In the genomic region with DNA sequence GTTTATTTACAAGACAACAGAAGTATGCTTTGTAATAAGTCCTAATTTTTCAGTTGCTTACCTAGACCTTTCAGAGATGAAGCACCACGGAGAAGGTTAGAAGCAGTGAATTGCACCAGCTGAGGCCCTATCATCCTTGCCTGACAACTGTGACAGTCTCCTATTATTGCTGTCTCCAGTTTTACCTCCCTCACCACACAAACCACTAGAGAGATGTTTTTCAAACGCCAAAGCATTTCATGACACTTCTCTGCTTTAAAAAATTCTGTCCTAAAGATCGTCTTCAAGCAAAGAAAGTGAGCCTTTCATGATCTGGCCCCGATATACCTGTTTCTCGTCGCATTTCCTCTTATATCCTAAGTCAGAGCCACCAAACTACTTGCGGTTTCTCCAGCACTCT, we compare ENCODE assay signal across 2 cellular contexts.
TF ChIP-seq lines count a peak whose summit lies in the region.

No MANE protein-coding gene starts in this region.

TF ChIP-seq in SK-N-SH, 30 proteins besides CTCF, POLR2A, EP300 and RAD21 (continued from another document):
- TF ChIP-seq, protein P1, sequence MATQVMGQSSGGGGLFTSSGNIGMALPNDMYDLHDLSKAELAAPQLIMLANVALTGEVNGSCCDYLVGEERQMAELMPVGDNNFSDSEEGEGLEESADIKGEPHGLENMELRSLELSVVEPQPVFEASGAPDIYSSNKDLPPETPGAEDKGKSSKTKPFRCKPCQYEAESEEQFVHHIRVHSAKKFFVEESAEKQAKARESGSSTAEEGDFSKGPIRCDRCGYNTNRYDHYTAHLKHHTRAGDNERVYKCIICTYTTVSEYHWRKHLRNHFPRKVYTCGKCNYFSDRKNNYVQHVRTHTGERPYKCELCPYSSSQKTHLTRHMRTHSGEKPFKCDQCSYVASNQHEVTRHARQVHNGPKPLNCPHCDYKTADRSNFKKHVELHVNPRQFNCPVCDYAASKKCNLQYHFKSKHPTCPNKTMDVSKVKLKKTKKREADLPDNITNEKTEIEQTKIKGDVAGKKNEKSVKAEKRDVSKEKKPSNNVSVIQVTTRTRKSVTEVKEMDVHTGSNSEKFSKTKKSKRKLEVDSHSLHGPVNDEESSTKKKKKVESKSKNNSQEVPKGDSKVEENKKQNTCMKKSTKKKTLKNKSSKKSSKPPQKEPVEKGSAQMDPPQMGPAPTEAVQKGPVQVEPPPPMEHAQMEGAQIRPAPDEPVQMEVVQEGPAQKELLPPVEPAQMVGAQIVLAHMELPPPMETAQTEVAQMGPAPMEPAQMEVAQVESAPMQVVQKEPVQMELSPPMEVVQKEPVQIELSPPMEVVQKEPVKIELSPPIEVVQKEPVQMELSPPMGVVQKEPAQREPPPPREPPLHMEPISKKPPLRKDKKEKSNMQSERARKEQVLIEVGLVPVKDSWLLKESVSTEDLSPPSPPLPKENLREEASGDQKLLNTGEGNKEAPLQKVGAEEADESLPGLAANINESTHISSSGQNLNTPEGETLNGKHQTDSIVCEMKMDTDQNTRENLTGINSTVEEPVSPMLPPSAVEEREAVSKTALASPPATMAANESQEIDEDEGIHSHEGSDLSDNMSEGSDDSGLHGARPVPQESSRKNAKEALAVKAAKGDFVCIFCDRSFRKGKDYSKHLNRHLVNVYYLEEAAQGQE (IDR thresholded peaks at IDR 0.05; ENCODE audit: low read depth, low read length), result no peak
- TF ChIP-seq ELF1 (IDR thresholded peaks at IDR 0.05), result no peak
- TF ChIP-seq MEF2A (IDR thresholded peaks at IDR 0.05; ENCODE audit: borderline replicate concordance, low read depth), result no peak
- no peak for TF ChIP-seq YY1 (IDR thresholded peaks at IDR 0.05; ENCODE audit: low read depth)
- no peak for TF ChIP-seq FOXJ3 (CRISPR knock-in tag; IDR thresholded peaks at IDR 0.05)
- TF ChIP-seq FOSL2 (IDR thresholded peaks at IDR 0.05; ENCODE audit: borderline replicate concordance, low read depth), result no peak
- TF ChIP-seq EZH2phosphoT487 (IDR thresholded peaks at IDR 0.05; ENCODE audit: borderline replicate concordance, low read depth), result no peak
- TF ChIP-seq NRF1 (IDR thresholded peaks at IDR 0.05; ENCODE audit: low read depth, low read length), result no peak
TF ChIP-seq in SK-N-SH: peak in this region for 0.

TF ChIP-seq in SK-N-SH treated with all-trans-retinoic acid at 6 μM for 48 hours, 23 proteins besides CTCF, POLR2A, EP300 and RAD21 (continued from another document):
- TF ChIP-seq CSRNP3 (CRISPR knock-in tag; IDR thresholded peaks at IDR 0.05) (no peak), ZNF565 (CRISPR knock-in tag; conservative IDR thresholded peaks at IDR 0.05; ENCODE audit: low read depth) (no peak), ESRRG (CRISPR knock-in tag; IDR thresholded peaks at IDR 0.05) (no peak), TSHZ2 (CRISPR knock-in tag; IDR thresholded peaks at IDR 0.05) (no peak), RARB (CRISPR knock-in tag; IDR thresholded peaks at IDR 0.05) (no peak), PATZ1 (CRISPR knock-in tag; IDR thresholded peaks at IDR 0.05; ENCODE audit: borderline replicate concordance) (no peak), ZNF70 (CRISPR knock-in tag; IDR thresholded peaks at IDR 0.05) (no peak), ZNF8 (CRISPR knock-in tag; IDR thresholded peaks at IDR 0.05) (no peak), BACH2 (CRISPR knock-in tag; IDR thresholded peaks at IDR 0.05; ENCODE audit: borderline replicate concordance) (no peak), OSR1 (CRISPR knock-in tag; IDR thresholded peaks at IDR 0.05) (no peak), GLIS3 (CRISPR knock-in tag; IDR thresholded peaks at IDR 0.05) (no peak), CSDC2 (CRISPR knock-in tag; IDR thresholded peaks at IDR 0.05) (no peak), SNAI2 (CRISPR knock-in tag; IDR thresholded peaks at IDR 0.05) (no peak), POU6F1 (CRISPR knock-in tag; IDR thresholded peaks at IDR 0.05; ENCODE audit: borderline replicate concordance, low read depth) (no peak)
TF ChIP-seq in SK-N-SH treated with all-trans-retinoic acid at 6 μM for 48 hours: peak in this region for 0.
